29 cellular contexts compared by ENCODE assay signal in the genomic region with DNA sequence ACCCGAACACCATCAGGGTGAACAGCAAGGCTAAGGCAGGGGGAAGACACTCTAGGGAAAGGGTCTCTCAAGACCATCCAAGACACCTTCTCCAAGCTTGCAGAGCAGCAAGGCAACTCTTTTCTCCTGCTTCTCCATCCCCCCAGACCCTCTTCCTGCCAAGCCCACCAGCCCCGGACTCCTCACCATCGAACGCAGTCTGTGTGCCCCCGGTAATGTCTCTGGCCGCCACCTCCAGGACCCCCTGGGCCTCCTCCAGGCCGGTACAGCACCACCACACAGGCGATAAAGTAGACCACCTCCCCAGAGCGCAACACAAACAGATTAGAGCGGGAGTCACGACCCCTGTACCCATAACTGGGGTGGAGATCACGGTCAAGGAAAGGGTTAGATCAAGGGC. TPM values are rescaled to one million over a fixed set of nuclear protein-coding genes. Genes with fewer than 3 reads are reported as not detected.
DNase-seq lines count a peak whose midpoint lies in the region; ATAC-seq, FAIRE-seq and TF ChIP-seq lines count a peak whose summit lies in the region.
"Had no signal": no experiment of that assay in that cellular context is flagged by ENCODE, and none has a peak within 500 bp of the region (broad histone marks: within the 10 kb centered on the region; RNA-seq: fewer than 3 reads in every experiment).

No MANE protein-coding gene starts in this region.

- no peaks in the 10 kb centered on the region for H3K9me3 ChIP-seq in CD4-positive, CD25-positive, alpha-beta regulatory T cell (ENCODE audit: control insufficient read depth in 2 of 2, low read length in 2 of 2)
- no peaks in the 10 kb centered on the region for H3K9me3 ChIP-seq in K562 (replicated peaks; ENCODE audit: control insufficient read depth, insufficient read depth, low read depth, low read length)
- H3K9me3 ChIP-seq: gastrocnemius medialis, prostate gland, SJSA1, testis had no signal

- in situ Hi-C loops in K562 (cut with MboI) (no loop called here), brain microvascular endothelial cell (cut with HindIII; ENCODE audit: low pct_ligation_motif_present, low sequenced_read_pairs) (no loop called here)

- peak overlapping the region in 1 of 2 experiments; percentile 66; a peak in 1 of 4 replicates for H3K9ac ChIP-seq in K562 (ENCODE audit: insufficient read depth in 1 of 2, low read depth in 2 of 2, low read length in 2 of 2)

- BruUV-seq in K562 (replicated peaks; lab: Mats Ljungman, UMichigan): no TSS peak

- H3K9me1 ChIP-seq in K562 (ENCODE audit: control insufficient read depth, insufficient read depth, low read length): no peaks in the 10 kb centered on the region

- H4K20me1 ChIP-seq in K562 (replicated peaks; ENCODE audit: control insufficient read depth, insufficient read depth, low read length): no peaks in the 10 kb centered on the region

- H3K27me3 ChIP-seq in CD4-positive, CD25-positive, alpha-beta regulatory T cell (ENCODE audit: control insufficient read depth, insufficient read depth, low read length): no peaks in the 10 kb centered on the region
- H3K27me3 ChIP-seq in K562 (ENCODE audit: control insufficient read depth in 2 of 2, insufficient read depth in 2 of 2, low read length in 2 of 2) (no peaks in the 10 kb centered on the region), brain microvascular endothelial cell (replicated peaks) (no peaks in the 10 kb centered on the region)
- H3K27me3 ChIP-seq: gastrocnemius medialis, hepatocyte, SJSA1, testis had no signal

- peaks cover 27% of the 10 kb centered on the region for H3K36me3 ChIP-seq in CD4-positive, CD25-positive, alpha-beta regulatory T cell (ENCODE audit: control insufficient read depth, insufficient read depth, low read length)
- H3K36me3 ChIP-seq in K562 (ENCODE audit: control insufficient read depth, insufficient read depth, low read length): peaks cover 66% of the 10 kb centered on the region; the same call in 2 of the 3 replicates
- peaks cover 2% of the 10 kb centered on the region for H3K36me3 ChIP-seq in brain microvascular endothelial cell (replicated peaks)
- H3K36me3 ChIP-seq: prostate gland had no signal

- no peak for ATAC-seq in activated T-cell treated with anti-CD3 and anti-CD28 coated beads, Interleukin-2, amount 50 U/mL, for 4 hours
- no peak for ATAC-seq in CD4-positive, CD25-positive, alpha-beta regulatory T cell (ENCODE audit: low read depth in 2 of 2)
- no peak for ATAC-seq in K562
- ATAC-seq in stimulated activated effector memory CD8-positive, alpha-beta T cell treated with anti-CD3 and anti-CD28 coated beads, Interleukin-12 subunit alpha, Interleukin-12 subunit beta, amount 100 ng/mL, for 72 hours: no peak
- ATAC-seq: gastrocnemius medialis, HCT116, sciatic nerve, T-cell had no signal

- no peak for FAIRE-seq in K562 (lab: Jason Lieb, UNC)
- FAIRE-seq: endometrium, HTR-8/SVneo had no signal

- H3K27me3 Mint-ChIP-seq in activated T-cell treated with anti-CD3 and anti-CD28 coated beads, Interleukin-2, amount 50 U/mL, for 24 hours: no peaks in the 10 kb centered on the region
- no peaks in the 10 kb centered on the region for H3K27me3 Mint-ChIP-seq in activated T-cell treated with anti-CD3 and anti-CD28 coated beads, Interleukin-2, amount 50 U/mL, for 4 hours (ENCODE audit: low read depth)
- H3K27me3 Mint-ChIP-seq in CD4-positive, CD25-positive, alpha-beta regulatory T cell: no peaks in the 10 kb centered on the region
- H3K27me3 Mint-ChIP-seq: T-cell had no signal

- TF ChIP-seq POLR2A in K562 (conservative IDR thresholded peaks at IDR 0.05): no peak

- H3K4me1 Mint-ChIP-seq in activated T-cell treated with anti-CD3 and anti-CD28 coated beads, Interleukin-2, amount 50 U/mL, for 24 hours (ENCODE audit: low read depth): peaks cover 65% of the 10 kb centered on the region
- peaks cover 39% of the 10 kb centered on the region for H3K4me1 Mint-ChIP-seq in activated T-cell treated with anti-CD3 and anti-CD28 coated beads, Interleukin-2, amount 50 U/mL, for 4 hours (ENCODE audit: low read depth)
- H3K4me1 Mint-ChIP-seq in CD4-positive, CD25-positive, alpha-beta regulatory T cell: peaks cover 0 to 59% (median 28%) of the 10 kb centered on the region in 4 donors
- peaks cover 58% of the 10 kb centered on the region for H3K4me1 Mint-ChIP-seq in stimulated activated effector memory CD8-positive, alpha-beta T cell treated with anti-CD3 and anti-CD28 coated beads, Interleukin-12 subunit alpha, Interleukin-12 subunit beta, amount 100 ng/mL, for 72 hours

- TF ChIP-seq CTCF in K562 (IDR thresholded peaks at IDR 0.05 in 2 of 3, conservative IDR thresholded peaks at IDR 0.05 in 1 of 3; ENCODE audit: insufficient read depth in 2 of 3, low read depth in 1 of 3, low read length in 3 of 3) (no peak), brain microvascular endothelial cell (IDR thresholded peaks at IDR 0.05; ENCODE audit: low read depth, low read length, missing control alignments) (no peak)

- TF ChIP-seq RAD21 in K562 (CRISPR knock-in tag; conservative IDR thresholded peaks at IDR 0.05 in 1 of 2, IDR thresholded peaks at IDR 0.05 in 1 of 2): no peak

- no peak for TF ChIP-seq EP300 in K562 (IDR thresholded peaks at IDR 0.05; ENCODE audit: low read length)

- H3K36me3 Mint-ChIP-seq in activated T-cell treated with anti-CD3 and anti-CD28 coated beads, Interleukin-2, amount 50 U/mL, for 24 hours (ENCODE audit: low read depth): peaks cover 82% of the 10 kb centered on the region
- peaks cover 19% of the 10 kb centered on the region for H3K36me3 Mint-ChIP-seq in activated T-cell treated with anti-CD3 and anti-CD28 coated beads, Interleukin-2, amount 50 U/mL, for 4 hours (ENCODE audit: insufficient read depth)
- H3K36me3 Mint-ChIP-seq in CD4-positive, CD25-positive, alpha-beta regulatory T cell: peaks cover 23% of the 10 kb centered on the region
- H3K36me3 Mint-ChIP-seq in stimulated activated effector memory CD8-positive, alpha-beta T cell treated with anti-CD3 and anti-CD28 coated beads, Interleukin-12 subunit alpha, Interleukin-12 subunit beta, amount 100 ng/mL, for 72 hours: peaks cover 83% of the 10 kb centered on the region

- H3K4me3 ChIP-seq in CD4-positive, CD25-positive, alpha-beta regulatory T cell (ENCODE audit: low read depth, low read length): no peak overlapping the region
- H3K4me3 ChIP-seq in K562: no peak overlapping the region
- H3K4me3 ChIP-seq in brain microvascular endothelial cell (ENCODE audit: low read depth, low read length): no peak overlapping the region
- H3K4me3 ChIP-seq: gastrocnemius medialis, hepatocyte, prostate gland, SJSA1, testis had no signal

- H3K4me1 ChIP-seq in CD4-positive, CD25-positive, alpha-beta regulatory T cell (ENCODE audit: control insufficient read depth, insufficient read depth, low read length, poor library complexity, severe bottlenecking): peaks cover 28% of the 10 kb centered on the region
- H3K4me1 ChIP-seq in K562 (replicated peaks in 1 of 2; ENCODE audit: control insufficient read depth in 2 of 2, insufficient read depth in 2 of 2, low read length in 2 of 2): peaks cover 15 to 56% of the 10 kb centered on the region in 2 experiments

- peaks cover 25% of the 10 kb centered on the region for H3K79me2 ChIP-seq in K562 (ENCODE audit: control insufficient read depth, insufficient read depth, low read length)

- no peak for DNase-seq in activated T-cell treated with anti-CD3 and anti-CD28 coated beads, Interleukin-2, amount 50 U/mL, for 24 hours
- no peak for DNase-seq in activated T-cell treated with anti-CD3 and anti-CD28 coated beads, Interleukin-2, amount 50 U/mL, for 4 hours
- DNase-seq in CD4-positive, CD25-positive, alpha-beta regulatory T cell: no peak
- DNase-seq in K562 (ENCODE audit: extremely low read depth in 1 of 4, low spot score in 3 of 4): no peak
- no peak for DNase-seq in stimulated activated effector memory CD8-positive, alpha-beta T cell treated with anti-CD3 and anti-CD28 coated beads, Interleukin-12 subunit alpha, Interleukin-12 subunit beta, amount 100 ng/mL, for 72 hours (ENCODE audit: low spot score in 2 of 2)
- no peak for DNase-seq in brain microvascular endothelial cell
- DNase-seq in NCI-H510A (lab: John Stamatoyannopoulos, UW): no peak
- no peak for DNase-seq in GDM1 (lab: John Stamatoyannopoulos, UW)
- DNase-seq: activated CD4-positive, CD25-positive, alpha-beta regulatory T cell treated with anti-CD3 and anti-CD28 coated beads, Interleukin-2, amount 50 U/mL, for 72 hours; activated T-cell treated with anti-CD3 and anti-CD28 coated beads, Interleukin-2, amount 50 U/mL, for 48 hours; Calu3; DMS79 treated with DMSO at 0.1 percent for 48 hours; gastrocnemius medialis; KG1; MM.1S; NCI-H2081; NCI-H345; NCI-H82; stimulated activated CD4-positive, alpha-beta T cell treated with anti-CD3 and anti-CD28 coated beads, Interleukin-12 subunit alpha, Interleukin-12 subunit beta, amount 100 ng/mL, for 4 hours; stimulated activated CD4-positive, alpha-beta T cell treated with anti-CD3 and anti-CD28 coated beads, Interleukin-4, amount 100 ng/mL, for 1 hour; T-cell; testis had no signal

- CTCF ChIA-PET in K562 (lab: Yijun Ruan, JAX; ENCODE audit: low intra/inter-chr PET ratio): interaction anchor here (1.6 kb wide), 1 partner anchor 10 kb away, joined by 3 read pairs; no protein-coding TSS in a partner anchor

- H3K27ac Mint-ChIP-seq in activated T-cell treated with anti-CD3 and anti-CD28 coated beads, Interleukin-2, amount 50 U/mL, for 24 hours: peak overlapping the region; percentile 52
- peak overlapping the region in 2 of 3 donors; percentile 60 to 79 for H3K27ac Mint-ChIP-seq in CD4-positive, CD25-positive, alpha-beta regulatory T cell
- peak overlapping the region; percentile 77 for H3K27ac Mint-ChIP-seq in stimulated activated effector memory CD8-positive, alpha-beta T cell treated with anti-CD3 and anti-CD28 coated beads, Interleukin-12 subunit alpha, Interleukin-12 subunit beta, amount 100 ng/mL, for 72 hours

- no peak overlapping the region for H3K27ac ChIP-seq in CD4-positive, CD25-positive, alpha-beta regulatory T cell (ENCODE audit: insufficient read depth, low read length, poor library complexity, severe bottlenecking)
- H3K27ac ChIP-seq in K562 (ENCODE audit: extremely low read depth, low read depth, low read length) (no peak overlapping the region), brain microvascular endothelial cell (no peak overlapping the region)
- H3K27ac ChIP-seq: gastrocnemius medialis, hepatocyte, prostate gland, SJSA1, testis had no signal

- no peak overlapping the region for H3K4me3 Mint-ChIP-seq in activated T-cell treated with anti-CD3 and anti-CD28 coated beads, Interleukin-2, amount 50 U/mL, for 24 hours
- H3K4me3 Mint-ChIP-seq in activated T-cell treated with anti-CD3 and anti-CD28 coated beads, Interleukin-2, amount 50 U/mL, for 4 hours: no peak overlapping the region
- H3K4me3 Mint-ChIP-seq in CD4-positive, CD25-positive, alpha-beta regulatory T cell: peak overlapping the region in 1 of 4 donors; percentile 99
- peak overlapping the region; percentile 10 for H3K4me3 Mint-ChIP-seq in stimulated activated effector memory CD8-positive, alpha-beta T cell treated with anti-CD3 and anti-CD28 coated beads, Interleukin-12 subunit alpha, Interleukin-12 subunit beta, amount 100 ng/mL, for 72 hours

- POLR2A ChIA-PET in K562 (lab: Yijun Ruan, JAX): interaction anchor here (0.5 to 2.0 kb wide), 4 partner anchors 13 to 116 kb away, joined by 3 to 6 read pairs (median 4); a partner anchor contains a TSS

- intact Hi-C loops in K562 (cut with micrococcal nuclease): no loop called here

- 91% methylated on average over 12 of the region's 12 CpGs for WGBS in K562 (ENCODE audit: insufficient coverage, low coverage, missing lambda C conversion rate)

- no peak overlapping the region for H2AFZ ChIP-seq in K562 (ENCODE audit: low read depth, low read length)
- H2AFZ ChIP-seq: hepatocyte had no signal

- H3K9me3 Mint-ChIP-seq in activated T-cell treated with anti-CD3 and anti-CD28 coated beads, Interleukin-2, amount 50 U/mL, for 24 hours: no peaks in the 10 kb centered on the region
- H3K9me3 Mint-ChIP-seq in activated T-cell treated with anti-CD3 and anti-CD28 coated beads, Interleukin-2, amount 50 U/mL, for 4 hours: no peaks in the 10 kb centered on the region
- no peaks in the 10 kb centered on the region for H3K9me3 Mint-ChIP-seq in CD4-positive, CD25-positive, alpha-beta regulatory T cell
- H3K9me3 Mint-ChIP-seq in stimulated activated effector memory CD8-positive, alpha-beta T cell treated with anti-CD3 and anti-CD28 coated beads, Interleukin-12 subunit alpha, Interleukin-12 subunit beta, amount 100 ng/mL, for 72 hours: no peaks in the 10 kb centered on the region
- H3K9me3 Mint-ChIP-seq: T-cell had no signal

- no peak overlapping the region for H3K4me2 ChIP-seq in K562 (ENCODE audit: insufficient read depth, low read length)
- H3K4me2 ChIP-seq: hepatocyte had no signal

RNA-seq across cellular contexts. Expression of a gene that starts 3.8 kb away (rescaled TPM):
- 100 to 1,000 TPM; 145 to 160 (median 155) TPM for total RNA-seq in activated T-cell treated with anti-CD3 and anti-CD28 coated beads, Interleukin-2, amount 50 U/mL, for 4 hours
- total RNA-seq in CD4-positive, CD25-positive, alpha-beta regulatory T cell: 165 TPM
- polyA plus RNA-seq in CD4-positive, CD25-positive, alpha-beta regulatory T cell: 10 to 100 TPM; 16.1 to 23.2 (median 16.4) TPM
- 108 and 289 TPM in 2 replicates for total RNA-seq in K562 (2011; cell fraction: chromatin; rRNA removed; ENCODE audit: low replicate concordance)
- 172 and 175 TPM in 2 replicates for total RNA-seq in K562 (2011; cell fraction: nucleolus; rRNA removed)
- 130 TPM in 2 replicates for total RNA-seq in K562 (2011; cell fraction: nucleoplasm; rRNA removed)
- total RNA-seq in K562 (2014; rRNA removed) (26.4 and 31.7 TPM in 2 replicates), K562 (2014; rRNA removed; fragmentation: Illumina TruSeq; extraction: Trizol) (12.6 and 16.7 TPM in 2 replicates), K562 (2015; rRNA removed; fragmentation: Illumina TruSeq; extraction: Trizol) (20.7 and 22.1 TPM in 2 replicates), K562 (2021) (77.3 and 90.5 TPM in 2 replicates)
- polyA plus RNA-seq in K562 (2011; rRNA removed) (36.8 and 50.2 TPM in 2 replicates), K562 (2014; fragmentation: Illumina TruSeq; extraction: Trizol) (27.9 and 31.2 TPM in 2 replicates), K562 (2014; fragmentation: Nextera tagmentation; extraction: Ambion mirVana) (under 1 TPM; 0.32 to 0.59 TPM), K562 (2014; rRNA removed) (49.5 and 64.2 TPM in 2 replicates)
- polyA plus RNA-seq in K562 (2011; cell fraction: cytosol; rRNA removed): 30.9 and 49.9 TPM in 2 replicates
- polyA plus RNA-seq in K562 (2011; cell fraction: nucleus; rRNA removed): 239 and 311 TPM in 2 replicates
- 41.6 and 58.4 TPM in 2 replicates for polyA plus RNA-seq in K562 (2012)
- 22.5 TPM in 2 replicates for polyA minus RNA-seq in K562 (2011; rRNA and poly(A)+ RNA removed)
- 22.3 and 28.2 TPM in 2 replicates for polyA minus RNA-seq in K562 (2011; cell fraction: cytosol; rRNA and poly(A)+ RNA removed)
- 38.9 and 46.8 TPM in 2 replicates for polyA minus RNA-seq in K562 (2011; cell fraction: nucleus; rRNA and poly(A)+ RNA removed)

RNA-seq across cellular contexts. Expression of a gene that starts 4.3 kb away (rescaled TPM):
- 1 to 10 TPM; 5.8 to 6.6 (median 5.8) TPM for total RNA-seq in activated T-cell treated with anti-CD3 and anti-CD28 coated beads, Interleukin-2, amount 50 U/mL, for 4 hours
- total RNA-seq in CD4-positive, CD25-positive, alpha-beta regulatory T cell: 1.9 TPM
- polyA plus RNA-seq in CD4-positive, CD25-positive, alpha-beta regulatory T cell: 1 to 10 TPM in 2 of 4 donors, under 1 TPM in 2; 0.41 to 1.3 (median 0.80) TPM
- 0.60 and 1.4 TPM in 2 replicates for total RNA-seq in K562 (2011; cell fraction: chromatin; rRNA removed; ENCODE audit: low replicate concordance)
- 1.8 TPM in 2 replicates for total RNA-seq in K562 (2011; cell fraction: nucleolus; rRNA removed)
- 0.69 and 2.3 TPM in 2 replicates for total RNA-seq in K562 (2011; cell fraction: nucleoplasm; rRNA removed)
- total RNA-seq in K562 (2014; rRNA removed) (3.9 and 4.3 TPM in 2 replicates), K562 (2014; rRNA removed; fragmentation: Illumina TruSeq; extraction: Trizol) (2.2 and 2.9 TPM in 2 replicates), K562 (2015; rRNA removed; fragmentation: Illumina TruSeq; extraction: Trizol) (3.3 TPM in 2 replicates), K562 (2021) (2.6 and 3.3 TPM in 2 replicates)
- polyA plus RNA-seq in K562 (2011; rRNA removed) (1.7 TPM in 2 replicates), K562 (2014; fragmentation: Illumina TruSeq; extraction: Trizol) (4.0 and 4.9 TPM in 2 replicates), K562 (2014; fragmentation: Nextera tagmentation; extraction: Ambion mirVana) (1 to 10 TPM in 1 of 2 experiments, under 1 TPM in 1; 0.75 to 1.4 TPM), K562 (2014; rRNA removed) (3.8 and 3.9 TPM in 2 replicates)
- polyA plus RNA-seq in K562 (2011; cell fraction: cytosol; rRNA removed): 1.9 and 2.5 TPM in 2 replicates
- 1.8 and 1.9 TPM in 2 replicates for polyA plus RNA-seq in K562 (2011; cell fraction: nucleus; rRNA removed)
- polyA plus RNA-seq in K562 (2012): 4.3 and 4.4 TPM in 2 replicates
- 0.39 and 0.63 TPM in 2 replicates for polyA minus RNA-seq in K562 (2011; rRNA and poly(A)+ RNA removed)
- polyA minus RNA-seq in K562 (2011; cell fraction: cytosol; rRNA and poly(A)+ RNA removed): 0.48 and 1.7 TPM in 2 replicates
- polyA minus RNA-seq in K562 (2011; cell fraction: nucleus; rRNA and poly(A)+ RNA removed): 0.40 and 0.56 TPM in 2 replicates

RNA-seq across cellular contexts. Expression of a gene that starts 7.1 kb away (rescaled TPM):
- 100 to 1,000 TPM; 217 to 224 (median 220) TPM for total RNA-seq in activated T-cell treated with anti-CD3 and anti-CD28 coated beads, Interleukin-2, amount 50 U/mL, for 4 hours
- 172 TPM for total RNA-seq in CD4-positive, CD25-positive, alpha-beta regulatory T cell
- 10 to 100 TPM; 30.3 to 38.6 (median 33.9) TPM for polyA plus RNA-seq in CD4-positive, CD25-positive, alpha-beta regulatory T cell
- 245 and 284 TPM in 2 replicates for total RNA-seq in K562 (2011; cell fraction: chromatin; rRNA removed; ENCODE audit: low replicate concordance)
- total RNA-seq in K562 (2011; cell fraction: nucleolus; rRNA removed): 124 TPM in 2 replicates
- total RNA-seq in K562 (2011; cell fraction: nucleoplasm; rRNA removed): 132 and 142 TPM in 2 replicates
- 185 and 203 TPM in 2 replicates for total RNA-seq in K562 (2014; rRNA removed)
- 161 and 172 TPM in 2 replicates for total RNA-seq in K562 (2014; rRNA removed; fragmentation: Illumina TruSeq; extraction: Trizol)
- 195 and 217 TPM in 2 replicates for total RNA-seq in K562 (2015; rRNA removed; fragmentation: Illumina TruSeq; extraction: Trizol)
- total RNA-seq in K562 (2021): 176 and 203 TPM in 2 replicates
- 36.0 and 48.6 TPM in 2 replicates for polyA plus RNA-seq in K562 (2011; rRNA removed)
- 40.7 and 41.9 TPM in 2 replicates for polyA plus RNA-seq in K562 (2011; cell fraction: cytosol; rRNA removed)
- polyA plus RNA-seq in K562 (2011; cell fraction: nucleus; rRNA removed): 130 and 158 TPM in 2 replicates
- polyA plus RNA-seq in K562 (2012): 115 and 136 TPM in 2 replicates
- 190 and 220 TPM in 2 replicates for polyA plus RNA-seq in K562 (2014; fragmentation: Illumina TruSeq; extraction: Trizol)
- polyA plus RNA-seq in K562 (2014; fragmentation: Nextera tagmentation; extraction: Ambion mirVana): 1 to 10 TPM; 6.2 to 9.9 TPM
- 121 and 125 TPM in 2 replicates for polyA plus RNA-seq in K562 (2014; rRNA removed)
- polyA minus RNA-seq in K562 (2011; rRNA and poly(A)+ RNA removed): 61.0 and 97.7 TPM in 2 replicates
- polyA minus RNA-seq in K562 (2011; cell fraction: cytosol; rRNA and poly(A)+ RNA removed): 55.1 and 63.3 TPM in 2 replicates
- 55.5 and 81.5 TPM in 2 replicates for polyA minus RNA-seq in K562 (2011; cell fraction: nucleus; rRNA and poly(A)+ RNA removed)

RNA-seq across cellular contexts. Expression of a gene that starts 13.0 kb away (rescaled TPM):
- total RNA-seq in activated T-cell treated with anti-CD3 and anti-CD28 coated beads, Interleukin-2, amount 50 U/mL, for 4 hours: 10 to 100 TPM; 58.2 to 66.2 (median 59.7) TPM
- 57.5 TPM for total RNA-seq in CD4-positive, CD25-positive, alpha-beta regulatory T cell
- polyA plus RNA-seq in CD4-positive, CD25-positive, alpha-beta regulatory T cell: 10 to 100 TPM; 34.3 to 43.1 (median 35.7) TPM
- total RNA-seq in K562 (2011; cell fraction: chromatin; rRNA removed; ENCODE audit: low replicate concordance): 17.7 and 87.0 TPM in 2 replicates
- 109 and 112 TPM in 2 replicates for total RNA-seq in K562 (2011; cell fraction: nucleolus; rRNA removed)
- total RNA-seq in K562 (2011; cell fraction: nucleoplasm; rRNA removed): 65.7 and 66.1 TPM in 2 replicates
- total RNA-seq in K562 (2014; rRNA removed) (48.2 and 70.7 TPM in 2 replicates), K562 (2014; rRNA removed; fragmentation: Illumina TruSeq; extraction: Trizol) (5.6 and 8.0 TPM in 2 replicates), K562 (2015; rRNA removed; fragmentation: Illumina TruSeq; extraction: Trizol) (29.9 and 31.0 TPM in 2 replicates), K562 (2021) (58.5 and 58.7 TPM in 2 replicates)
- polyA plus RNA-seq in K562 (2011; rRNA removed) (21.4 and 35.5 TPM in 2 replicates), K562 (2014; fragmentation: Illumina TruSeq; extraction: Trizol) (16.3 and 43.0 TPM in 2 replicates), K562 (2014; fragmentation: Nextera tagmentation; extraction: Ambion mirVana) (1 to 10 TPM in 1 of 2 experiments, under 1 TPM in 1; 0.30 to 3.3 TPM), K562 (2014; rRNA removed) (64.0 and 83.7 TPM in 2 replicates)
- 41.7 and 99.9 TPM in 2 replicates for polyA plus RNA-seq in K562 (2011; cell fraction: cytosol; rRNA removed)
- polyA plus RNA-seq in K562 (2011; cell fraction: nucleus; rRNA removed): 46.7 and 85.0 TPM in 2 replicates
- polyA plus RNA-seq in K562 (2012): 36.3 and 72.1 TPM in 2 replicates
- polyA minus RNA-seq in K562 (2011; rRNA and poly(A)+ RNA removed): 3.6 and 7.7 TPM in 2 replicates
- polyA minus RNA-seq in K562 (2011; cell fraction: cytosol; rRNA and poly(A)+ RNA removed): 26.1 and 28.4 TPM in 2 replicates
- polyA minus RNA-seq in K562 (2011; cell fraction: nucleus; rRNA and poly(A)+ RNA removed): 8.5 and 10.4 TPM in 2 replicates

RNA-seq across cellular contexts. Expression of a gene that starts 17.5 kb away (rescaled TPM):
- total RNA-seq in activated T-cell treated with anti-CD3 and anti-CD28 coated beads, Interleukin-2, amount 50 U/mL, for 4 hours: 10 to 100 TPM; 39.4 to 46.1 (median 41.6) TPM
- total RNA-seq in CD4-positive, CD25-positive, alpha-beta regulatory T cell: 22.0 TPM
- polyA plus RNA-seq in CD4-positive, CD25-positive, alpha-beta regulatory T cell: 10 to 100 TPM in 3 of 4 donors, 1 to 10 TPM in 1; 6.5 to 11.9 (median 10.9) TPM
- 47.7 and 72.1 TPM in 2 replicates for total RNA-seq in K562 (2011; cell fraction: chromatin; rRNA removed; ENCODE audit: low replicate concordance)
- 38.0 and 41.8 TPM in 2 replicates for total RNA-seq in K562 (2011; cell fraction: nucleolus; rRNA removed)
- 30.8 and 37.0 TPM in 2 replicates for total RNA-seq in K562 (2011; cell fraction: nucleoplasm; rRNA removed)
- total RNA-seq in K562 (2014; rRNA removed) (18.5 and 20.9 TPM in 2 replicates), K562 (2014; rRNA removed; fragmentation: Illumina TruSeq; extraction: Trizol) (7.2 and 9.6 TPM in 2 replicates), K562 (2015; rRNA removed; fragmentation: Illumina TruSeq; extraction: Trizol) (11.5 and 12.4 TPM in 2 replicates), K562 (2021) (38.9 and 44.3 TPM in 2 replicates)
- polyA plus RNA-seq in K562 (2011; rRNA removed) (15.7 and 31.2 TPM in 2 replicates), K562 (2014; fragmentation: Illumina TruSeq; extraction: Trizol) (22.8 and 26.7 TPM in 2 replicates), K562 (2014; fragmentation: Nextera tagmentation; extraction: Ambion mirVana) (1 to 10 TPM in 1 of 2 experiments, under 1 TPM in 1; 0.66 to 1.5 TPM), K562 (2014; rRNA removed) (24.3 and 28.2 TPM in 2 replicates)
- 12.9 and 21.9 TPM in 2 replicates for polyA plus RNA-seq in K562 (2011; cell fraction: cytosol; rRNA removed)
- 57.1 and 64.8 TPM in 2 replicates for polyA plus RNA-seq in K562 (2011; cell fraction: nucleus; rRNA removed)
- polyA plus RNA-seq in K562 (2012): 25.7 and 28.0 TPM in 2 replicates
- polyA minus RNA-seq in K562 (2011; rRNA and poly(A)+ RNA removed): 12.0 and 15.6 TPM in 2 replicates
- 8.6 and 12.8 TPM in 2 replicates for polyA minus RNA-seq in K562 (2011; cell fraction: cytosol; rRNA and poly(A)+ RNA removed)
- polyA minus RNA-seq in K562 (2011; cell fraction: nucleus; rRNA and poly(A)+ RNA removed): 10.0 and 15.2 TPM in 2 replicates
